In genomic region chr11:6615882-6616585, GRCh38 we compare ENCODE assay signal across 20 cellular contexts. TPM values are rescaled to one million over a fixed set of nuclear protein-coding genes. Genes with fewer than 3 reads are reported as not detected.
A peak's percentile ranks its signal among the peaks of the same experiment; 100 is the strongest.
DNase-seq lines count a peak whose midpoint lies in the region; ATAC-seq, FAIRE-seq and TF ChIP-seq lines count a peak whose summit lies in the region.
"Had no signal": no experiment of that assay in that cellular context is flagged by ENCODE, and none has a peak within 500 bp of the region (broad histone marks: within the 10 kb centered on the region; RNA-seq: fewer than 3 reads in every experiment).

No MANE protein-coding gene starts in this region.

- H3K4me2 ChIP-seq in astrocyte (ENCODE audit: low read length): no peak overlapping the region

- peaks cover 14% of the 10 kb centered on the region for H3K4me1 Mint-ChIP-seq in activated naive CD8-positive, alpha-beta T cell (ENCODE audit: low read depth)
- H3K4me1 Mint-ChIP-seq in activated naive CD8-positive, alpha-beta T cell treated with anti-CD3 and anti-CD28 coated beads for 36 hours: peaks cover 8% of the 10 kb centered on the region
- H3K4me1 Mint-ChIP-seq in astrocyte (ENCODE audit: low read depth, unreplicated experiment) (peaks cover 13% of the 10 kb centered on the region), type B pancreatic cell (ENCODE audit: unreplicated experiment) (peaks cover 4% of the 10 kb centered on the region)

- peaks cover 26% of the 10 kb centered on the region for H3K79me2 ChIP-seq in astrocyte (ENCODE audit: insufficient read depth, low read length)

- no peaks in the 10 kb centered on the region for H3K27me3 ChIP-seq in astrocyte (ENCODE audit: insufficient read depth, low read length)
- H3K27me3 ChIP-seq: stomach had no signal

- H3K4me3 ChIP-seq in astrocyte (ENCODE audit: insufficient read depth, low read depth, low read length): no peak overlapping the region
- H3K4me3 ChIP-seq: left ventricle myocardium inferior, stomach had no signal

- peaks cover under 1% of the 10 kb centered on the region for H3K36me3 ChIP-seq in astrocyte (ENCODE audit: insufficient read depth, low read length)

- H3K4me3 Mint-ChIP-seq in activated naive CD8-positive, alpha-beta T cell: no peak overlapping the region
- H3K4me3 Mint-ChIP-seq in activated naive CD8-positive, alpha-beta T cell treated with anti-CD3 and anti-CD28 coated beads for 36 hours: no peak overlapping the region
- H3K4me3 Mint-ChIP-seq in astrocyte (ENCODE audit: unreplicated experiment) (no peak overlapping the region), type B pancreatic cell (peak overlapping the region; percentile 8)

- no peak for FAIRE-seq in astrocyte (lab: Jason Lieb, UNC)
- FAIRE-seq: H1 had no signal

- H2AFZ ChIP-seq in astrocyte (ENCODE audit: low read depth, low read length): no peak overlapping the region

- no peaks in the 10 kb centered on the region for H3K27me3 Mint-ChIP-seq in activated naive CD8-positive, alpha-beta T cell
- H3K27me3 Mint-ChIP-seq in activated naive CD8-positive, alpha-beta T cell treated with anti-CD3 and anti-CD28 coated beads for 36 hours: no peaks in the 10 kb centered on the region
- H3K27me3 Mint-ChIP-seq in astrocyte (ENCODE audit: low read depth, unreplicated experiment) (no peaks in the 10 kb centered on the region), type B pancreatic cell (no peaks in the 10 kb centered on the region)

- H3K36me3 Mint-ChIP-seq in activated naive CD8-positive, alpha-beta T cell: no peaks in the 10 kb centered on the region
- peaks cover 12% of the 10 kb centered on the region for H3K36me3 Mint-ChIP-seq in activated naive CD8-positive, alpha-beta T cell treated with anti-CD3 and anti-CD28 coated beads for 36 hours
- H3K36me3 Mint-ChIP-seq in astrocyte (ENCODE audit: low read depth, unreplicated experiment): peaks cover 18% of the 10 kb centered on the region
- H3K36me3 Mint-ChIP-seq in type B pancreatic cell: peaks cover 7% of the 10 kb centered on the region

- no peak for TF ChIP-seq CTCF in astrocyte (IDR thresholded peaks at IDR 0.05; ENCODE audit: insufficient read depth, low read depth, low read length)
- no peak for TF ChIP-seq CTCF in type B pancreatic cell (conservative IDR thresholded peaks at IDR 0.05)

- H3K9me3 Mint-ChIP-seq in activated naive CD8-positive, alpha-beta T cell (ENCODE audit: low read depth): no peaks in the 10 kb centered on the region
- H3K9me3 Mint-ChIP-seq in activated naive CD8-positive, alpha-beta T cell treated with anti-CD3 and anti-CD28 coated beads for 36 hours: no peaks in the 10 kb centered on the region
- H3K9me3 Mint-ChIP-seq in astrocyte (ENCODE audit: unreplicated experiment): no peaks in the 10 kb centered on the region
- H3K9me3 Mint-ChIP-seq in type B pancreatic cell: no peaks in the 10 kb centered on the region

- H4K20me1 ChIP-seq in astrocyte (ENCODE audit: insufficient read depth, low read length): peaks cover 5% of the 10 kb centered on the region

- peaks cover 43% of the 10 kb centered on the region for H3K4me1 ChIP-seq in astrocyte (ENCODE audit: insufficient read depth, low read length)

- no peak for DNase-seq in activated naive CD8-positive, alpha-beta T cell treated with anti-CD3 and anti-CD28 coated beads for 36 hours
- DNase-seq in astrocyte (ENCODE audit: low read depth) (no peak), kidney tubule cell (ENCODE audit: low spot score) (peak; percentile 19), type B pancreatic cell (ENCODE audit: extremely low spot score, unreplicated experiment) (no peak), posterior vena cava (ENCODE audit: low spot score) (no peak)
- DNase-seq: activated CD4-positive, alpha-beta T cell treated with anti-CD3 and anti-CD28 coated beads for 48 hours; activated T-cell treated with anti-CD3 and anti-CD28 coated beads, Interleukin-2, amount 50 U/mL, for 48 hours; central memory CD4-positive, alpha-beta T cell; COR-L47; foreskin melanocyte; left ventricle myocardium inferior; NCI-H1694; NCI-H446 treated with DMSO at 0.1 percent for 48 hours; SIG-M5; stomach; T-helper 9 cell had no signal

- no peak for ATAC-seq in GM19324 (IDR thresholded peaks at IDR 0.05; ENCODE audit: low FRiP score, unreplicated experiment)
- ATAC-seq in GM18517 (IDR thresholded peaks at IDR 0.05; ENCODE audit: unreplicated experiment): no peak

- H3K9me3 ChIP-seq in astrocyte (ENCODE audit: insufficient read depth, low read depth, low read length): no peaks in the 10 kb centered on the region
- H3K9me3 ChIP-seq: left ventricle myocardium inferior, stomach had no signal

- no peak overlapping the region for H3K9ac ChIP-seq in astrocyte (ENCODE audit: low read length)

- intact Hi-C loops in posterior vena cava (cut with DNase I): loop anchor here in 1 of 2 donors (5.0 kb wide), 1 partner anchor 41 kb away; the partner anchor contains the start of gene DCHS1

- peak overlapping the region; percentile 22 for H3K27ac ChIP-seq in astrocyte (ENCODE audit: low read depth, low read length)
- H3K27ac ChIP-seq: left ventricle myocardium inferior had no signal

- peak overlapping the region; percentile 16 for H3K27ac Mint-ChIP-seq in activated naive CD8-positive, alpha-beta T cell
- no peak overlapping the region for H3K27ac Mint-ChIP-seq in activated naive CD8-positive, alpha-beta T cell treated with anti-CD3 and anti-CD28 coated beads for 36 hours
- H3K27ac Mint-ChIP-seq in astrocyte (ENCODE audit: unreplicated experiment): peak overlapping the region; percentile 15
- H3K27ac Mint-ChIP-seq in type B pancreatic cell: no peak overlapping the region

RNA-seq across cellular contexts. Expression of gene TPP1, which starts 3.2 kb away (rescaled TPM):
- 10 to 100 TPM; 30.7 to 33.7 TPM for total RNA-seq in activated naive CD8-positive, alpha-beta T cell treated with anti-CD3 and anti-CD28 coated beads for 36 hours
- total RNA-seq in astrocyte: 43.4 and 58.3 TPM in 2 replicates
- total RNA-seq in type B pancreatic cell (ENCODE audit: low replicate concordance): 72.8 and 97.8 TPM in 2 replicates
- total RNA-seq in posterior vena cava: 100 to 1,000 TPM in 1 of 2 donors, 10 to 100 TPM in 1; 80.9 to 137 TPM

RNA-seq across cellular contexts. Expression of gene TAF10, which starts 4.0 kb away (rescaled TPM):
- 100 to 1,000 TPM; 156 to 160 TPM for total RNA-seq in activated naive CD8-positive, alpha-beta T cell treated with anti-CD3 and anti-CD28 coated beads for 36 hours
- 111 and 113 TPM in 2 replicates for total RNA-seq in astrocyte
- total RNA-seq in type B pancreatic cell (ENCODE audit: low replicate concordance): 121 and 130 TPM in 2 replicates
- 100 to 1,000 TPM in 1 of 2 donors, 10 to 100 TPM in 1; 85.9 to 107 TPM for total RNA-seq in posterior vena cava

RNA-seq across cellular contexts. Expression of gene ILK, which starts 12.5 kb away (rescaled TPM):
- 10 to 100 TPM; 66.1 to 68.0 TPM for total RNA-seq in activated naive CD8-positive, alpha-beta T cell treated with anti-CD3 and anti-CD28 coated beads for 36 hours
- total RNA-seq in astrocyte: 209 and 218 TPM in 2 replicates
- total RNA-seq in type B pancreatic cell (ENCODE audit: low replicate concordance): 92.7 and 135 TPM in 2 replicates
- 100 to 1,000 TPM; 340 to 384 TPM for total RNA-seq in posterior vena cava

RNA-seq across cellular contexts. Expression of gene RRP8, which starts 12.6 kb away (rescaled TPM):
- total RNA-seq in activated naive CD8-positive, alpha-beta T cell treated with anti-CD3 and anti-CD28 coated beads for 36 hours: 10 to 100 TPM; 37.8 to 45.3 TPM
- total RNA-seq in astrocyte: 23.9 and 25.8 TPM in 2 replicates
- total RNA-seq in type B pancreatic cell (ENCODE audit: low replicate concordance): 19.7 and 23.5 TPM in 2 replicates
- 10 to 100 TPM; 16.6 to 17.6 TPM for total RNA-seq in posterior vena cava

RNA-seq across cellular contexts. Expression of gene DCHS1, which starts 39.6 kb away (rescaled TPM):
- 1 to 10 TPM; 1.3 to 1.4 TPM for total RNA-seq in activated naive CD8-positive, alpha-beta T cell treated with anti-CD3 and anti-CD28 coated beads for 36 hours
- 7.7 and 8.4 TPM in 2 replicates for total RNA-seq in astrocyte
- 3.9 and 54.9 TPM in 2 replicates for total RNA-seq in type B pancreatic cell (ENCODE audit: low replicate concordance)
- 10 to 100 TPM; 28.9 to 42.3 TPM for total RNA-seq in posterior vena cava

Comparison
In these comparisons a context has a peak if more than half of its experiments do, and no peak if none do; other contexts are left out.
1. H3K27ac Mint-ChIP-seq: peak in activated naive CD8-positive, alpha-beta T cell (single experiment) and astrocyte (single experiment); none in activated naive CD8-positive, alpha-beta T cell treated with anti-CD3 and anti-CD28 coated beads for 36 hours (single experiment) and type B pancreatic cell (single experiment).